In genomic region chr19:53795019-53795418, GRCh38 we compare ENCODE assay signal across 9 cellular contexts. TPM values are rescaled to one million over a fixed set of nuclear protein-coding genes. Genes with fewer than 3 reads are reported as not detected.
"Had no signal": no experiment of that assay in that cellular context is flagged by ENCODE, and none has a peak within 500 bp of the region (broad histone marks: within the 10 kb centered on the region; RNA-seq: fewer than 3 reads in every experiment).

No MANE protein-coding gene starts in this region.

- DNase-seq: GDM1, GF-D8 had no signal

- ATAC-seq: GM12878 had no signal

- H3K4me3 ChIP-seq: GM12878 had no signal

- FAIRE-seq: G401.6, GM12878, GM12891, GM12892, GM18507, GM19239 had no signal

RNA-seq across cellular contexts. Expression of gene NLRP12, which starts 29.1 kb away (rescaled TPM):
- total RNA-seq: G401, GM12878 had no signal
- polyA plus RNA-seq: GM12878 had no signal
